Comparison of ENCODE assay signal across 9 cellular contexts in genomic region chr7:116809636-116810266, GRCh38. TPM values are rescaled to one million over a fixed set of nuclear protein-coding genes. Genes with fewer than 3 reads are reported as not detected.
A peak's percentile ranks its signal among the peaks of the same experiment; 100 is the strongest.
DNase-seq lines count a peak whose midpoint lies in the region; TF ChIP-seq lines count a peak whose summit lies in the region.
"Had no signal": no experiment of that assay in that cellular context is flagged by ENCODE, and none has a peak within 500 bp of the region (broad histone marks: within the 10 kb centered on the region; RNA-seq: fewer than 3 reads in every experiment).

No MANE protein-coding gene starts in this region.

- no peaks in the 10 kb centered on the region for H3K27me3 ChIP-seq in GM23248 (replicated peaks; ENCODE audit: insufficient read depth)
- no peaks in the 10 kb centered on the region for H3K27me3 ChIP-seq in mucosa of rectum (ENCODE audit: control insufficient read depth in 2 of 2, insufficient read depth in 2 of 2, low read length in 2 of 2)

- H3K4me3 ChIP-seq in GM23248 (peak overlapping the region; percentile 17; the same call in 1 of the 2 replicates), mucosa of rectum (ENCODE audit: low read length in 2 of 2) (peak overlapping the region in 1 of 2 donors; percentile 14)

- H3K4me1 ChIP-seq in GM23248 (ENCODE audit: insufficient read depth): peaks cover 41% of the 10 kb centered on the region
- peaks cover 25 to 45% of the 10 kb centered on the region in 2 donors for H3K4me1 ChIP-seq in mucosa of rectum (ENCODE audit: control insufficient read depth in 2 of 2, insufficient read depth in 2 of 2, low read length in 2 of 2)

- H2AFZ ChIP-seq in GM23248: 0 out of 2 replicates have a peak overlapping the region, but pooled peaks have one; percentile 2

- H3K9me3 ChIP-seq in GM23248 (ENCODE audit: low read depth): no peaks in the 10 kb centered on the region
- H3K9me3 ChIP-seq in mucosa of rectum (ENCODE audit: control insufficient read depth in 2 of 2, low read length in 2 of 2): no peaks in the 10 kb centered on the region

- TF ChIP-seq POLR2A in erythroblast (IDR thresholded peaks at IDR 0.05; ENCODE audit: low read length): no peak

- H3K27ac Mint-ChIP-seq in activated T-cell treated with anti-CD3 and anti-CD28 coated beads, Interleukin-2, amount 50 U/mL, for 24 hours: no peak overlapping the region

- peaks cover 4% of the 10 kb centered on the region for H3K27me3 Mint-ChIP-seq in activated T-cell treated with anti-CD3 and anti-CD28 coated beads, Interleukin-2, amount 50 U/mL, for 24 hours

- H3K9me3 Mint-ChIP-seq in activated T-cell treated with anti-CD3 and anti-CD28 coated beads, Interleukin-2, amount 50 U/mL, for 24 hours: no peaks in the 10 kb centered on the region
- H3K9me3 Mint-ChIP-seq: activated T-cell treated with anti-CD3 and anti-CD28 coated beads, Interleukin-2, amount 50 U/mL, for 4 hours had no signal

- peak overlapping the region; percentile 31; the same call in 1 of the 2 replicates for H3K9ac ChIP-seq in GM23248
- no peak overlapping the region for H3K9ac ChIP-seq in mucosa of rectum (ENCODE audit: low read depth in 1 of 2, low read length in 2 of 2)

- no peak overlapping the region for H3K4me3 Mint-ChIP-seq in activated T-cell treated with anti-CD3 and anti-CD28 coated beads, Interleukin-2, amount 50 U/mL, for 24 hours
- H3K4me3 Mint-ChIP-seq: activated T-cell treated with anti-CD3 and anti-CD28 coated beads, Interleukin-2, amount 50 U/mL, for 4 hours had no signal

- no peaks in the 10 kb centered on the region for H4K20me1 ChIP-seq in GM23248 (ENCODE audit: insufficient read depth)

- in situ Hi-C loops in GM23248 (cut with MboI): loop anchor here (10.0 kb wide), 4 partner anchors 135 to 635 kb away; partner anchors contain the start of gene MET

- H3K4me2 ChIP-seq in GM23248 (ENCODE audit: unreplicated experiment): peak overlapping the region; percentile 58

- peak; percentile 72 for DNase-seq in EL
- peak; percentile 83 for DNase-seq in GM23248
- DNase-seq in NCI-H1092 (lab: John Stamatoyannopoulos, UW): peak; percentile 76
- peak; percentile 59 for DNase-seq in SK-N-DZ (ENCODE audit: low spot score)
- peak; percentile 60 to 78 for DNase-seq in erythroblast (lab: John Stamatoyannopoulos, UW)
- no peak for DNase-seq in activated effector memory CD4-positive, alpha-beta T cell treated with Interleukin-2 at 50 U/mL for 16 hours
- DNase-seq in activated T-cell treated with anti-CD3 and anti-CD28 coated beads, Interleukin-2, amount 50 U/mL, for 24 hours: no peak
- DNase-seq: activated T-cell treated with anti-CD3 and anti-CD28 coated beads, Interleukin-2, amount 50 U/mL, for 4 hours had no signal

- H3K79me2 ChIP-seq in GM23248 (ENCODE audit: insufficient read depth): no peaks in the 10 kb centered on the region

- WGBS in GM23248 (ENCODE audit: low coverage in 1 of 2, low lambda C conversion rate in 2 of 2, missing lambda C conversion rate in 2 of 2), 2 experiments: 94 to 96% methylated on average over 1 of the region's 1 CpG

- H3K36me3 Mint-ChIP-seq in activated T-cell treated with anti-CD3 and anti-CD28 coated beads, Interleukin-2, amount 50 U/mL, for 24 hours (ENCODE audit: low read depth): no peaks in the 10 kb centered on the region

- H3K9me2 ChIP-seq in GM23248 (ENCODE audit: insufficient read depth): no peaks in the 10 kb centered on the region

- H3K36me3 ChIP-seq in GM23248 (ENCODE audit: low read depth): no peaks in the 10 kb centered on the region
- H3K36me3 ChIP-seq in mucosa of rectum (ENCODE audit: control insufficient read depth in 2 of 2, insufficient read depth in 2 of 2, low read length in 2 of 2): no peaks in the 10 kb centered on the region

- H3F3A ChIP-seq in GM23248 (ENCODE audit: insufficient read depth): peaks cover 11% of the 10 kb centered on the region; the same call in 1 of the 2 replicates

- H3K27ac ChIP-seq in GM23248 (peak overlapping the region; percentile 55), mucosa of rectum (ENCODE audit: low read depth in 2 of 2, low read length in 2 of 2) (peak overlapping the region; percentile 68 to 69)

- H3K4me1 Mint-ChIP-seq in activated T-cell treated with anti-CD3 and anti-CD28 coated beads, Interleukin-2, amount 50 U/mL, for 24 hours (ENCODE audit: low read depth): no peaks in the 10 kb centered on the region

RNA-seq across cellular contexts. Expression of gene CAPZA2, which starts 52.6 kb away (rescaled TPM):
- total RNA-seq in GM23248 (2014; rRNA removed; shearing (Covaris generic)): 170 and 201 TPM in 2 replicates
- 301 and 323 TPM in 2 replicates for polyA plus RNA-seq in GM23248 (2016; fragmentation: Nextera tagmentation; extraction: Ambion mirVana)
- polyA plus RNA-seq in SK-N-DZ (2014; cell fraction: cytosol; rRNA removed): 83.3 and 95.1 TPM in 2 replicates
- polyA plus RNA-seq in SK-N-DZ (2014; cell fraction: nucleus; rRNA removed): 52.2 and 69.5 TPM in 2 replicates

Comparison
In these comparisons a context has a peak if more than half of its experiments do, and no peak if none do; other contexts are left out.
1. DNase-seq: peak in EL (single experiment), GM23248 (single experiment), NCI-H1092 (single experiment), SK-N-DZ (single experiment) and erythroblast (2 of 2); none in activated effector memory CD4-positive, alpha-beta T cell treated with Interleukin-2 at 50 U/mL for 16 hours (single experiment) and activated T-cell treated with anti-CD3 and anti-CD28 coated beads, Interleukin-2, amount 50 U/mL, for 24 hours (single experiment).